In genomic region chr4:1583051-1583785, GRCh38 we compare ENCODE assay signal across 1 cellular context.
TF ChIP-seq lines count a peak whose summit lies in the region.

No MANE protein-coding gene starts in this region.

TF ChIP-seq in WTC11, 78 proteins besides CTCF, POLR2A, EP300 and RAD21 (continued from another document):
- TF ChIP-seq ZNF512 (CRISPR knock-in tag; IDR thresholded peaks at IDR 0.05; ENCODE audit: borderline replicate concordance) (no peak), HMGXB4 (CRISPR knock-in tag; IDR thresholded peaks at IDR 0.05) (no peak), RELA (CRISPR knock-in tag; IDR thresholded peaks at IDR 0.05; ENCODE audit: borderline replicate concordance) (no peak), ZBTB43 (CRISPR knock-in tag; IDR thresholded peaks at IDR 0.05) (no peak), USF2 (CRISPR knock-in tag; IDR thresholded peaks at IDR 0.05) (no peak), ATF2 (CRISPR knock-in tag; IDR thresholded peaks at IDR 0.05; ENCODE audit: borderline replicate concordance, low read depth) (no peak), MYBL2 (CRISPR knock-in tag; IDR thresholded peaks at IDR 0.05) (no peak), ATF6 (CRISPR knock-in tag; IDR thresholded peaks at IDR 0.05) (no peak), FOXP4 (CRISPR knock-in tag; IDR thresholded peaks at IDR 0.05) (no peak), ZNF671 (CRISPR knock-in tag; IDR thresholded peaks at IDR 0.05) (no peak), CBFB (CRISPR knock-in tag; IDR thresholded peaks at IDR 0.05; ENCODE audit: low read depth) (no peak), RORB (CRISPR knock-in tag; IDR thresholded peaks at IDR 0.05) (no peak), EMX1 (CRISPR knock-in tag; IDR thresholded peaks at IDR 0.05) (no peak), ZNF138 (CRISPR knock-in tag; conservative IDR thresholded peaks at IDR 0.05) (no peak), E2F4 (CRISPR knock-in tag; IDR thresholded peaks at IDR 0.05; ENCODE audit: borderline replicate concordance, low read depth) (no peak)
